ENCODE assay signal across 8 cellular contexts in the genomic region with DNA sequence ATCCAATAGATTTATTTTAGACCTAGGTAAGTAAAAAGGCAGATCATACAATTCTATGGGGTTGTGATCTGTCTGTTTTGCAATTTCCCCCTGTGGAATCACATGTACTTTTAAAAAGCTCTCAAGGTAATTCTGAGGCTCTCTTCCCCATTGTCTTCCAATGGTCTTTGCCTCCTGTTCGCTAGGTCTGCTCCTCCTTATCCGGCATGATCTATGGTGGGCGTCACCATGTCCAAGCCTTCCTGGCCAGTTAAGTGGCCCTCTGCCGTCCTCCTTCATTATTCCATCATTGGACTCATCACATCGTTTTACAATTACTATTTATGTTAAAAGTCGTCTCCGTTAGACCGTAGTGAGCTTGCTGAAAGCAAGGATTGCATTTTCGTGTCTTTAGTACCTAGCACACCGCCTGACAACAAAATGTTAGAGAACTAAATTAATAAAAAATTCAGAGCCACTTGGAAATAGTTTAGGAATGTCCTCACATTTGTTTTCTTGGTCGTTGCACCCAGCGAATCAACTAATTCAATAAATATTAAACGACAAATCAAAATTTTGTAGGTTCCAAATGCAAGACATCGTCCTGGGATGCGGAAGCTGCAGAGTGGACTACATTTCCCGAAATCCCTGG. TPM values are rescaled to one million over a fixed set of nuclear protein-coding genes. Genes with fewer than 3 reads are reported as not detected.
DNase-seq lines count a peak whose midpoint lies in the region; ATAC-seq and TF ChIP-seq lines count a peak whose summit lies in the region.

No MANE protein-coding gene starts in this region.

- no peak for TF ChIP-seq CTCF in mucosa of descending colon (IDR thresholded peaks at IDR 0.05)

- H3K36me3 Mint-ChIP-seq in activated naive CD4-positive, alpha-beta T cell treated with anti-CD3 and anti-CD28 coated beads for 36 hours (ENCODE audit: low read depth) = peaks cover 4% of the 10 kb centered on the region

- H3K4me1 ChIP-seq in HUES48 (ENCODE audit: control insufficient read depth, insufficient read depth, low read length) = no peaks in the 10 kb centered on the region
- no peaks in the 10 kb centered on the region for H3K4me1 ChIP-seq in mucosa of descending colon (ENCODE audit: low read depth)

- H3K27ac ChIP-seq in HUES48 (ENCODE audit: low read depth, low read length) = no peak overlapping the region

- no peaks in the 10 kb centered on the region for H3K9me3 ChIP-seq in HUES48 (ENCODE audit: control insufficient read depth, insufficient read depth, low read length)
- no peaks in the 10 kb centered on the region for H3K9me3 ChIP-seq in mucosa of descending colon

- CTCF ChIA-PET in activated naive CD4-positive, alpha-beta T cell treated with anti-CD3 and anti-CD28 coated beads for 36 hours (lab: Charles Lee) = no interaction called here

- H3K27ac Mint-ChIP-seq in activated naive CD4-positive, alpha-beta T cell treated with anti-CD3 and anti-CD28 coated beads for 36 hours = peak overlapping the region; percentile 88

- H3K4me3 ChIP-seq in HUES48 (ENCODE audit: low read depth, low read length) (peak overlapping the region; percentile 73), mucosa of descending colon (peak overlapping the region; percentile 65)

- ATAC-seq in mucosa of descending colon (peak; percentile 17), GM21390 (IDR thresholded peaks at IDR 0.05; ENCODE audit: unreplicated experiment) (no peak)

- no peak overlapping the region for H3K9ac ChIP-seq in HUES48 (ENCODE audit: low read depth, low read length)

- H3K36me3 ChIP-seq in HUES48 (ENCODE audit: control insufficient read depth, insufficient read depth, low read length) (no peaks in the 10 kb centered on the region), mucosa of descending colon (ENCODE audit: low read depth) (no peaks in the 10 kb centered on the region)

- DNase-seq in activated naive CD4-positive, alpha-beta T cell treated with anti-CD3 and anti-CD28 coated beads for 36 hours = peak; percentile 15
- no peak for DNase-seq in activated naive CD4-positive, alpha-beta T cell (lab: John Stamatoyannopoulos, UW)
- peak; percentile 85 for DNase-seq in SK-N-DZ (ENCODE audit: low spot score)
- DNase-seq in ecto neural progenitor cell (ENCODE audit: low spot score) = peak; percentile 49
- peak; percentile 34 to 53 (median 52) for DNase-seq in mucosa of descending colon
- DNase-seq in OCI-M2 (lab: John Stamatoyannopoulos, UW; ENCODE audit: unreplicated experiment) = no peak

- intact Hi-C loops in activated naive CD4-positive, alpha-beta T cell treated with anti-CD3 and anti-CD28 coated beads for 36 hours (cut with micrococcal nuclease) = loop anchor here (1.0 to 10.0 kb wide), 9 partner anchors 66 to 1943 kb away; partner anchors contain the start of genes EPM2A, FBXO30 and SHPRH
- intact Hi-C loops in mucosa of descending colon (cut with DNase I, micrococcal nuclease) = no loop called here

- peak overlapping the region; percentile 83 for H3K4me3 Mint-ChIP-seq in activated naive CD4-positive, alpha-beta T cell treated with anti-CD3 and anti-CD28 coated beads for 36 hours

- no peaks in the 10 kb centered on the region for H3K27me3 ChIP-seq in HUES48 (ENCODE audit: control insufficient read depth, insufficient read depth, low read length)

- peaks cover 16% of the 10 kb centered on the region for H3K4me1 Mint-ChIP-seq in activated naive CD4-positive, alpha-beta T cell treated with anti-CD3 and anti-CD28 coated beads for 36 hours (ENCODE audit: low read depth)

- no peaks in the 10 kb centered on the region for H3K9me3 Mint-ChIP-seq in activated naive CD4-positive, alpha-beta T cell treated with anti-CD3 and anti-CD28 coated beads for 36 hours

- no peaks in the 10 kb centered on the region for H3K27me3 Mint-ChIP-seq in activated naive CD4-positive, alpha-beta T cell treated with anti-CD3 and anti-CD28 coated beads for 36 hours (ENCODE audit: low read depth)

RNA-seq across cellular contexts. Expression of gene STXBP5, which starts 2.2 kb away (rescaled TPM):
- total RNA-seq in activated naive CD4-positive, alpha-beta T cell treated with anti-CD3 and anti-CD28 coated beads for 36 hours = 1 to 10 TPM; 9.4 to 9.5 TPM
- 6.5 and 9.2 TPM in 2 replicates for polyA plus RNA-seq in SK-N-DZ (2014; cell fraction: cytosol; rRNA removed)
- 21.8 and 23.8 TPM in 2 replicates for polyA plus RNA-seq in SK-N-DZ (2014; cell fraction: nucleus; rRNA removed)
- 10 to 100 TPM; 42.0 to 71.1 (median 47.8) TPM for total RNA-seq in mucosa of descending colon

Comparison
In these comparisons a context has a peak if more than half of its experiments do, and no peak if none do; other contexts are left out.
1. DNase-seq: peak in activated naive CD4-positive, alpha-beta T cell treated with anti-CD3 and anti-CD28 coated beads for 36 hours (single experiment), SK-N-DZ (single experiment), ecto neural progenitor cell (single experiment) and mucosa of descending colon (3 of 3); none in activated naive CD4-positive, alpha-beta T cell (0 of 4) and OCI-M2 (single experiment).
2. RNA of gene STXBP5, which starts 2.2 kb away (total RNA-seq): 42.0 to 71.1 TPM in mucosa of descending colon; 9.4 to 9.5 TPM in activated naive CD4-positive, alpha-beta T cell treated with anti-CD3 and anti-CD28 coated beads for 36 hours; every median in the first group is over 4 times any median in the second.